Comparison of ENCODE assay signal across 8 cellular contexts in genomic region chr5:5421961-5422818, GRCh38. TPM values are rescaled to one million over a fixed set of nuclear protein-coding genes. Genes with fewer than 3 reads are reported as not detected.
DNase-seq lines count a peak whose midpoint lies in the region; ATAC-seq, FAIRE-seq and TF ChIP-seq lines count a peak whose summit lies in the region.

A gene with protein sequence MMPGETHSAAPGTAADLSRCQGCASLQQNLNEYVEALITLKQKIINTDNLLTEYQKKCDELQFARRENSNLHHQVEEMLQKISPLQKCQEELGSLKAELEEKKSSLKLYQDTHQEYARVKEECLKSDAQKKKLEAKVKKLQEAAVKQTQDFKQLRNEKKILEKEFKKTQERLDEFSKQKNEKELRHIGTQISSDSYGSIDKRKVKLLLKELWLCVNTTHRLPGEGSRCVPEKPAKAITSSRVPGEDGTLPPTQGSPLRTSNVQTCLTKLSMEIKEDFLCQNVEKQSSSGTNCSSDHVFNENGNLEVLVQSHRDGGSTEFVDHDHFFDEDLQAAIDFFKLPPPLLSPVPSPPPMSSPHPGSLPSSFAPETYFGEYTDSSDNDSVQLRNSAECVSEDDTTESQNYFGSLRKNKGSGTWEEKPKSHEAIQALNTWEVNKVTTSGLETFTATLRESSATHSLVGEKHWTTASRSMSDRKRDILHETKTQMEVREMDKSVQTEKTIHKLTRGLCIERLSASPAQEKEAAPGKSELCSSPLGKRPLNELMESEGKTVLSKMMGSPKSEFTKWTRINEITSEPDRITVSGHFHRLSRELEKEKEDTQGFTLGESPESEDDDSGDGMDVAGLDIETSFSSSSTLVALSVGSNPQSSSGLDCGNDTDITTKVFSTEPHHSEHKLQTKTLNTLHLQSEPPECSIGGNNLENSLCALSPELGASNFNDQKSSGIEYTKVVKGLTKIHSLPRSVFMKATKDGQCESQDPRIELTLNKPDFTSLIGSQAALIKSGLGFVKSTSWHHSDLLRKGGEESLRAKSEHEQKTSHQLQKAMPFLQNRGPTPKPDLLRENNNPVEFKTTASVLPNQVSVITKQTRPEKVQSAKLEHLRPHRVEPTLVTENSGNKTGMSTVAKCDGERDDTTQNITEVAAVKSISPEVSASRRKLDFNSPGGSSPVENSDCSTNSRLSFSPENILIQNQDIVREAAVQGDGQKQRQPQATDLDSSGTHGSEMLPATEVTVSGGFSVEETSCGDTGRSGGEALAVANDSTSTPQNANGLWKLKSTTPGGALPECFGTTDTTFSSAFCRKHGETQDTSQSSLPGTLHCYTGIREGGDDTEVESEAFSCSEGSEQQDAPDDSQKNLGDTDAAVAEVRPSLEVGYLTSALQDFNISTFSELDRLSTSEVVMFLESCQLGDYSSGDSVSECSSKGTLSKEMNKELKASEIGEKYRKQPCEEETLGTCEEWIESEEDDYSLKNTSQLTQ (N-terminal part only) (plus strand): TSS chr5:5422677. CDS start chr5:5422916, 239 bp downstream.

- TF ChIP-seq CTCF in H1 (IDR thresholded peaks at IDR 0.05; ENCODE audit: control extremely low read depth in 1 of 3, insufficient read depth in 1 of 3, low read depth in 1 of 3, low read length in 3 of 3) = 0 out of 4 replicates have a peak, but pooled peaks of 1 of the 3 experiments have one; percentile 12

- peak; percentile 53 to 78 for TF ChIP-seq POLR2A in H1 (IDR thresholded peaks at IDR 0.05; ENCODE audit: control extremely low read depth in 1 of 2, low read depth in 2 of 2, low read length in 2 of 2)

- POLR2A ChIA-PET in H1 (lab: Charles Lee; ENCODE audit: partially characterized antibody) = interaction anchor here (0.6 to 2.1 kb wide), 13 partner anchors 11 to 540 kb away, joined by 3 to 7 read pairs (median 4); partner anchors contain the start of gene ADAMTS16

- H3K79me2 ChIP-seq in H1 (ENCODE audit: control insufficient read depth in 1 of 2, insufficient read depth in 2 of 2, low read length in 2 of 2) = peaks cover 38 to 46% of the 10 kb centered on the region in 2 experiments

- H3K79me1 ChIP-seq in H1 (ENCODE audit: low read depth, low read length) (peaks cover 8% of the 10 kb centered on the region; the same call in 1 of the 2 replicates), mesenchymal stem cell (replicated peaks; ENCODE audit: low read length, poor library complexity, severe bottlenecking) (peaks cover 2% of the 10 kb centered on the region)

- H3K9ac ChIP-seq in H1 (replicated peaks in 1 of 4; ENCODE audit: extremely low read depth in 1 of 4, low read depth in 3 of 4, low read length in 3 of 4) = peak within 1 kb of the TSS; percentile 70 to 86 (median 78)
- H3K9ac ChIP-seq in mesenchymal stem cell (ENCODE audit: low read length) = peak within 1 kb of the TSS; percentile 93

- TF ChIP-seq EP300 in H1 (IDR thresholded peaks at IDR 0.05; ENCODE audit: borderline replicate concordance in 1 of 2, low read depth in 2 of 2, low read length in 2 of 2) = no peak

- H3K23ac ChIP-seq in H1 (ENCODE audit: insufficient read length) (no peak within 1 kb of the TSS), mesenchymal stem cell (ENCODE audit: low read length in 2 of 2) (peak within 1 kb of the TSS in 1 of 2 experiments; percentile 70)

- ATAC-seq in GM21367 (IDR thresholded peaks at IDR 0.05; ENCODE audit: unreplicated experiment) = peak; percentile 79

- H3K9me3 ChIP-seq in H1 (ENCODE audit: insufficient read depth in 2 of 2, low read depth in 1 of 2, low read length in 1 of 2) = no peaks in the 10 kb centered on the region
- peaks cover 4% of the 10 kb centered on the region for H3K9me3 ChIP-seq in mesenchymal stem cell (ENCODE audit: control insufficient read depth, low read length)

- peak within 1 kb of the TSS; percentile 88 for H2AFZ ChIP-seq in H1 (ENCODE audit: low read length)
- H2AFZ ChIP-seq in mesenchymal stem cell (ENCODE audit: low read depth, low read length) = peak within 1 kb of the TSS; percentile 57

- peaks cover 9 to 13% of the 10 kb centered on the region in 2 experiments for H4K20me1 ChIP-seq in H1 (replicated peaks in 1 of 2; ENCODE audit: control insufficient read depth in 1 of 2, insufficient read depth in 2 of 2, low read length in 2 of 2)

- H3K4me3 ChIP-seq in H1 (ENCODE audit: extremely low read depth in 1 of 4, insufficient read depth in 2 of 4, low read depth in 3 of 4, low read length in 4 of 4) (peak within 1 kb of the TSS; percentile 57 to 98 (median 90)), mesenchymal stem cell (ENCODE audit: insufficient read depth in 1 of 2, low read depth in 1 of 2, low read length in 2 of 2) (peak within 1 kb of the TSS; percentile 94 to 96)

- H2BK120ac ChIP-seq in H1 (replicated peaks; ENCODE audit: low read depth, low read length) = no peak within 1 kb of the TSS
- peak within 1 kb of the TSS; percentile 23 for H2BK120ac ChIP-seq in mesenchymal stem cell (ENCODE audit: low read depth, low read length)

- peaks cover 16% of the 10 kb centered on the region for H3K23me2 ChIP-seq in H1 (ENCODE audit: low read depth, low read length)

- DNase-seq in COLO829 (ENCODE audit: low spot score) (peak; percentile 93), HTR-8/SVneo (ENCODE audit: insufficient read length, low spot score) (peak; percentile 98), NOMO-1 treated with dmso at 0.1 percent for 144 hours (lab: John Stamatoyannopoulos, UW; ENCODE audit: unreplicated experiment) (peak; percentile 100), H1 (ENCODE audit: low read depth in 1 of 2, low spot score in 2 of 2) (peak; percentile 95 to 99), mesenchymal stem cell (peak; percentile 98)
- DNase-seq in activated CD8-positive, alpha-beta memory T cell treated with anti-CD3 and anti-CD28 coated beads for 48 hours (ENCODE audit: low read depth in 2 of 3, low spot score in 2 of 3) = peak; percentile 80 to 89 (median 84)
- peak; percentile 88 for DNase-seq in stimulated activated CD8-positive, alpha-beta memory T cell treated with anti-CD3 and anti-CD28 coated beads, Interleukin-12 subunit alpha, Interleukin-12 subunit beta, amount 100 ng/mL, for 4 hours (ENCODE audit: low read depth)

- peak within 1 kb of the TSS; percentile 98 for H4K8ac ChIP-seq in H1 (ENCODE audit: extremely low read depth, insufficient read depth, low read length)
- peak within 1 kb of the TSS; percentile 95 for H4K8ac ChIP-seq in mesenchymal stem cell (ENCODE audit: low read length)

- no peaks in the 10 kb centered on the region for H3K27me3 ChIP-seq in H1 (replicated peaks in 1 of 4; ENCODE audit: control insufficient read depth in 3 of 4, extremely low read depth in 1 of 4, insufficient read depth in 3 of 4, low read length in 3 of 4)
- H3K27me3 ChIP-seq in mesenchymal stem cell (ENCODE audit: control insufficient read depth in 1 of 2, insufficient read depth in 1 of 2, low read length in 2 of 2) = no peaks in the 10 kb centered on the region

- no peak within 1 kb of the TSS for H2BK15ac ChIP-seq in H1 (ENCODE audit: low read length)
- H2BK15ac ChIP-seq in mesenchymal stem cell (ENCODE audit: low read depth, poor library complexity, severe bottlenecking) = no peak within 1 kb of the TSS

- peak within 1 kb of the TSS; percentile 99 for H4K5ac ChIP-seq in H1 (ENCODE audit: insufficient read length, low read depth, low read length)

- H3K14ac ChIP-seq in H1 (ENCODE audit: insufficient read length) (no peak within 1 kb of the TSS), mesenchymal stem cell (ENCODE audit: low read length in 2 of 2) (no peak within 1 kb of the TSS)

- FAIRE-seq in HTR-8/SVneo (lab: Jason Lieb, UNC) = peak; percentile 93
- no peak for FAIRE-seq in H1 (lab: Jason Lieb, UNC)

- H3K4me1 ChIP-seq in H1 (replicated peaks in 1 of 4; ENCODE audit: control insufficient read depth in 3 of 4, insufficient read depth in 4 of 4, low read length in 3 of 4) (peaks cover 5 to 15% (median 10%) of the 10 kb centered on the region in 4 experiments), mesenchymal stem cell (ENCODE audit: control insufficient read depth, insufficient read depth, low read depth, low read length) (peaks cover 13% of the 10 kb centered on the region)

- H3K4ac ChIP-seq in H1 (replicated peaks; ENCODE audit: insufficient read length, low read depth, low read length) (no peak within 1 kb of the TSS), mesenchymal stem cell (ENCODE audit: low read depth in 1 of 2, low read length in 2 of 2) (peak within 1 kb of the TSS; percentile 68 to 93)

- H2AK5ac ChIP-seq in H1 (ENCODE audit: low read depth, low read length) (no peak within 1 kb of the TSS), mesenchymal stem cell (ENCODE audit: low read length, severe bottlenecking) (no peak within 1 kb of the TSS)

- H3K27ac ChIP-seq in H1 (ENCODE audit: low read depth, low read length) = peak within 1 kb of the TSS; percentile 95; the same call in 1 of the 2 replicates
- peak within 1 kb of the TSS; percentile 99 for H3K27ac ChIP-seq in mesenchymal stem cell (ENCODE audit: low read length, poor library complexity, severe bottlenecking)

- WGBS in H1 (ENCODE audit: extremely low coverage in 1 of 2, insufficient coverage in 1 of 2, insufficient read length in 1 of 2, insufficient replicate concordance in 2 of 2, low coverage in 1 of 2, low lambda C conversion rate in 2 of 2, missing lambda C conversion rate in 1 of 2), 2 experiments = 2% methylated on average over 51 of the region's 71 CpGs; no CpG with 5 or more reads in 1 of the 2 experiments
- WGBS in mesenchymal stem cell = under 1% methylated on average over 61 of the region's 71 CpGs

- CTCF ChIA-PET in H1 (lab: Charles Lee; ENCODE audit: partially characterized antibody) = interaction anchor here (0.6 to 7.2 kb wide), 9 partner anchors 20 to 555 kb away, joined by 3 to 119 read pairs (median 5); no protein-coding TSS in a partner anchor

- no peak within 1 kb of the TSS for H2BK20ac ChIP-seq in H1 (ENCODE audit: low read length)

- peak within 1 kb of the TSS; percentile 99 for H2BK5ac ChIP-seq in H1 (ENCODE audit: low read depth, low read length)
- peak within 1 kb of the TSS; percentile 99 for H2BK5ac ChIP-seq in mesenchymal stem cell (ENCODE audit: low read depth, low read length, poor library complexity, severe bottlenecking)

- peak within 1 kb of the TSS; percentile 78 for H3K56ac ChIP-seq in H1 (replicated peaks; ENCODE audit: insufficient read length, low read depth, low read length)

- TF ChIP-seq RAD21 in H1 (IDR thresholded peaks at IDR 0.05 in 1 of 2, conservative IDR thresholded peaks at IDR 0.05 in 1 of 2; ENCODE audit: low read depth in 2 of 2, low read length in 2 of 2) = peak in 1 of 2 experiments; percentile 8; a peak in 1 of 4 replicates

- H4K91ac ChIP-seq in H1 (replicated peaks; ENCODE audit: insufficient read length, low read length) (peak within 1 kb of the TSS; percentile 90), mesenchymal stem cell (ENCODE audit: low read length) (peak within 1 kb of the TSS; percentile 95)

- peak within 1 kb of the TSS; percentile 99; the same call in 1 of the 2 replicates for H2BK12ac ChIP-seq in H1 (ENCODE audit: low read depth, low read length)
- peak within 1 kb of the TSS in 1 of 2 experiments; percentile 87 for H2BK12ac ChIP-seq in mesenchymal stem cell (ENCODE audit: low read length in 2 of 2)

- no peaks in the 10 kb centered on the region for H3K36me3 ChIP-seq in H1 (ENCODE audit: control insufficient read depth in 2 of 4, insufficient read depth in 4 of 4, low read length in 3 of 4)
- no peaks in the 10 kb centered on the region for H3K36me3 ChIP-seq in mesenchymal stem cell (ENCODE audit: control insufficient read depth in 1 of 2, insufficient read depth in 2 of 2, low read depth in 1 of 2, low read length in 2 of 2)

- H3K18ac ChIP-seq in H1 (ENCODE audit: extremely low read depth, low read length) (peak within 1 kb of the TSS; percentile 91), mesenchymal stem cell (ENCODE audit: low read depth in 1 of 2, low read length in 2 of 2) (peak within 1 kb of the TSS; percentile 89 to 99)

- H3K4me2 ChIP-seq in H1 (ENCODE audit: insufficient read depth in 1 of 2, low read depth in 2 of 2, low read length in 2 of 2) (peak within 1 kb of the TSS; percentile 86 to 92), mesenchymal stem cell (ENCODE audit: low read length, poor library complexity, severe bottlenecking) (peak within 1 kb of the TSS; percentile 91)

RNA-seq across cellular contexts. Expression of the gene that starts here (rescaled TPM):
- 52.2 and 53.9 TPM in 2 replicates for total RNA-seq in H1 (2021; fragmentation: NEBNext Ultra II Directional; extraction: Animal tissue kit (Norgen Biotek cat#: 25700))
- 10.5 and 11.8 TPM in 2 replicates for polyA plus RNA-seq in H1 (2011; rRNA removed)
- 14.5 TPM for polyA plus RNA-seq in H1 (2011; cell fraction: cytosol; rRNA removed)
- 24.5 TPM for polyA plus RNA-seq in H1 (2011; cell fraction: nucleus; rRNA removed)
- 16.0 to 29.5 TPM (median 22.3 TPM) in 4 replicates for polyA plus RNA-seq in H1 (2012, experiment 1 of 2)
- 1.2 TPM for polyA plus RNA-seq in H1 (2012, experiment 2 of 2)
- polyA plus RNA-seq in H1 (2013, experiment 1 of 2) = 27.0 TPM
- polyA plus RNA-seq in H1 (2013, experiment 2 of 2) = 28.1 TPM
- 54.0 and 57.9 TPM in 2 replicates for polyA minus RNA-seq in H1 (2011; rRNA and poly(A)+ RNA removed)
- polyA minus RNA-seq in H1 (2011; cell fraction: cytosol; rRNA and poly(A)+ RNA removed) = 27.4 TPM
- polyA minus RNA-seq in H1 (2011; cell fraction: nucleus; rRNA and poly(A)+ RNA removed) = 104 TPM
- polyA plus RNA-seq in mesenchymal stem cell (2013, experiment 1 of 2) = 11.3 TPM
- polyA plus RNA-seq in mesenchymal stem cell (2013, experiment 2 of 2) = 11.3 TPM

Comparison
In these comparisons a context has a peak if more than half of its experiments do, and no peak if none do; other contexts are left out.
1. Peak in every context shown above with its lines: DNase-seq, ATAC-seq, H3K4me3 ChIP-seq and H3K27ac ChIP-seq.